In genomic region chr15:64894395-64895056, GRCh38 we compare ENCODE assay signal across 8 cellular contexts. TPM values are rescaled to one million over a fixed set of nuclear protein-coding genes. Genes with fewer than 3 reads are reported as not detected.
DNase-seq lines count a peak whose midpoint lies in the region; ATAC-seq, FAIRE-seq and TF ChIP-seq lines count a peak whose summit lies in the region.

No MANE protein-coding gene starts in this region.

- H4K20me1 ChIP-seq in PC-3 (ENCODE audit: low read length), result no peaks in the 10 kb centered on the region

- FAIRE-seq in bronchial epithelial cell (lab: Jason Lieb, UNC), result no peak

- H3K4me2 ChIP-seq in PC-3 (ENCODE audit: low read length), result no peak overlapping the region

- DNase-seq in GM13976 (ENCODE audit: low spot score) (peak; percentile 81), T-helper 22 cell (ENCODE audit: low read depth) (peak; percentile 86), bronchial epithelial cell (ENCODE audit: low read depth) (no peak), mucosa of descending colon (peak; percentile 67 to 92 (median 73)), PC-3 (no peak), BE2C (no peak)
- peak; percentile 76 to 82 for DNase-seq in stimulated activated naive CD8-positive, alpha-beta T cell treated with anti-CD3 and anti-CD28 coated beads, Interleukin-15, amount 100 ng/mL, for 72 hours

- peak overlapping the region; percentile 96 to 99 for H3K27ac Mint-ChIP-seq in stimulated activated naive CD8-positive, alpha-beta T cell treated with anti-CD3 and anti-CD28 coated beads, Interleukin-15, amount 100 ng/mL, for 72 hours

- H2AFZ ChIP-seq in PC-3 (ENCODE audit: low read length), result no peak overlapping the region

- no peak overlapping the region for H3K9ac ChIP-seq in PC-3 (ENCODE audit: low read length)

- H3K4me1 ChIP-seq in mucosa of descending colon (ENCODE audit: low read depth) (peaks cover 17% of the 10 kb centered on the region), PC-3 (ENCODE audit: insufficient read depth, low read length) (peaks cover 16% of the 10 kb centered on the region), BE2C (no peaks in the 10 kb centered on the region)

- intact Hi-C loops in mucosa of descending colon (cut with DNase I, micrococcal nuclease), result no loop called here
- intact Hi-C loops in PC-3 (cut with micrococcal nuclease), result no loop called here

- POLR2A ChIA-PET in PC-3 (lab: Charles Lee; ENCODE audit: unreplicated experiment), result interaction anchor here (0.6 to 0.7 kb wide), 2 partner anchors 298 to 302 kb away, joined by 5 read pairs; no protein-coding TSS in a partner anchor

- H3K9me2 ChIP-seq in PC-3 (replicated peaks; ENCODE audit: low read length), result no peaks in the 10 kb centered on the region

- H3K36me3 ChIP-seq in bronchial epithelial cell (ENCODE audit: control insufficient read depth, insufficient read depth, low read length) (no peaks in the 10 kb centered on the region), mucosa of descending colon (ENCODE audit: low read depth) (no peaks in the 10 kb centered on the region), PC-3 (ENCODE audit: low read depth, low read length) (no peaks in the 10 kb centered on the region), BE2C (no peaks in the 10 kb centered on the region)

- ATAC-seq in HG02642 (IDR thresholded peaks at IDR 0.05; ENCODE audit: poor library complexity, unreplicated experiment), result peak; percentile 25
- ATAC-seq in mucosa of descending colon, result peak; percentile 72
- peak; percentile 64 for ATAC-seq in stimulated activated naive CD8-positive, alpha-beta T cell treated with anti-CD3 and anti-CD28 coated beads, Interleukin-15, amount 100 ng/mL, for 72 hours
- ATAC-seq in PC-3, result no peak

- H3K9me3 Mint-ChIP-seq in stimulated activated naive CD8-positive, alpha-beta T cell treated with anti-CD3 and anti-CD28 coated beads, Interleukin-15, amount 100 ng/mL, for 72 hours, result no peaks in the 10 kb centered on the region

- H3K4me3 ChIP-seq in bronchial epithelial cell (ENCODE audit: low read depth, low read length) (peak overlapping the region; percentile 27), mucosa of descending colon (no peak overlapping the region), PC-3 (ENCODE audit: low read length) (no peak overlapping the region), BE2C (ENCODE audit: low read depth, low read length) (no peak overlapping the region)

- in situ Hi-C loops in GM13976 (cut with MboI; ENCODE audit: low sequenced_read_pairs, unreplicated experiment), result no loop called here

- H3K79me2 ChIP-seq in PC-3 (ENCODE audit: low read length), result no peaks in the 10 kb centered on the region

- peaks cover 63% of the 10 kb centered on the region for H3K4me1 Mint-ChIP-seq in stimulated activated naive CD8-positive, alpha-beta T cell treated with anti-CD3 and anti-CD28 coated beads, Interleukin-15, amount 100 ng/mL, for 72 hours

- H3F3A ChIP-seq in PC-3 (ENCODE audit: low read length, unreplicated experiment), result no peaks in the 10 kb centered on the region

- no peak overlapping the region for H3K27ac ChIP-seq in PC-3 (ENCODE audit: low read length)

- CTCF ChIA-PET in PC-3 (lab: Charles Lee), result no interaction called here

- peak overlapping the region; percentile 97 to 100 for H3K4me3 Mint-ChIP-seq in stimulated activated naive CD8-positive, alpha-beta T cell treated with anti-CD3 and anti-CD28 coated beads, Interleukin-15, amount 100 ng/mL, for 72 hours

- H3K9me3 ChIP-seq in mucosa of descending colon, result no peaks in the 10 kb centered on the region
- no peaks in the 10 kb centered on the region for H3K9me3 ChIP-seq in PC-3 (ENCODE audit: low read length)
- no peaks in the 10 kb centered on the region for H3K9me3 ChIP-seq in BE2C

- BruUV-seq in PC-3 (replicated peaks; lab: Mats Ljungman, UMichigan), result no TSS peak

- TF ChIP-seq CTCF in GM13976 (IDR thresholded peaks at IDR 0.05; ENCODE audit: borderline replicate concordance, control extremely low read depth, extremely low read depth, insufficient read depth, missing control alignments) (peak; percentile 14), bronchial epithelial cell (IDR thresholded peaks at IDR 0.05; ENCODE audit: insufficient read depth, low read length, severe bottlenecking) (no peak), mucosa of descending colon (IDR thresholded peaks at IDR 0.05) (no peak), PC-3 (conservative IDR thresholded peaks at IDR 0.05; ENCODE audit: low read depth, low read length) (no peak), BE2C (IDR thresholded peaks at IDR 0.05; ENCODE audit: low read depth, low read length) (no peak)

- no peaks in the 10 kb centered on the region for H3K27me3 ChIP-seq in bronchial epithelial cell (ENCODE audit: control insufficient read depth, insufficient read depth, low read length)
- no peaks in the 10 kb centered on the region for H3K27me3 ChIP-seq in PC-3 (ENCODE audit: low read length)
- H3K27me3 ChIP-seq in BE2C, result no peaks in the 10 kb centered on the region

- H3K27me3 Mint-ChIP-seq in stimulated activated naive CD8-positive, alpha-beta T cell treated with anti-CD3 and anti-CD28 coated beads, Interleukin-15, amount 100 ng/mL, for 72 hours, result no peaks in the 10 kb centered on the region

RNA-seq across cellular contexts. Expression of gene ANKDD1A, which starts 17.2 kb away (rescaled TPM):
- 3.2 and 4.0 TPM in 2 replicates for total RNA-seq in bronchial epithelial cell
- total RNA-seq in mucosa of descending colon, result 1 to 10 TPM; 1.4 to 6.7 (median 1.6) TPM
- total RNA-seq in PC-3 (2014; rRNA removed), result 5.8 and 8.9 TPM in 2 replicates
- polyA plus RNA-seq in BE2C (2012; ENCODE audit: insufficient read depth, insufficient read length, low read depth), result 11.4 TPM

RNA-seq across cellular contexts. Expression of gene PLEKHO2, which starts 52.8 kb away (rescaled TPM):
- total RNA-seq in bronchial epithelial cell (4.2 and 5.9 TPM in 2 replicates), mucosa of descending colon (10 to 100 TPM in 2 of 3 donors, 1 to 10 TPM in 1; 5.8 to 38.9 (median 15.9) TPM), PC-3 (2014; rRNA removed) (3.7 and 4.3 TPM in 2 replicates)
- 7.2 TPM for polyA plus RNA-seq in BE2C (2012; ENCODE audit: insufficient read depth, insufficient read length, low read depth)

Comparison
In these comparisons a context has a peak if more than half of its experiments do, and no peak if none do; other contexts are left out.
1. DNase-seq: peak in GM13976 (single experiment), T-helper 22 cell (single experiment), mucosa of descending colon (3 of 3) and stimulated activated naive CD8-positive, alpha-beta T cell treated with anti-CD3 and anti-CD28 coated beads, Interleukin-15, amount 100 ng/mL, for 72 hours (2 of 2); none in bronchial epithelial cell (single experiment), PC-3 (single experiment) and BE2C (single experiment).